18 cellular contexts compared by ENCODE assay signal in the genomic region with DNA sequence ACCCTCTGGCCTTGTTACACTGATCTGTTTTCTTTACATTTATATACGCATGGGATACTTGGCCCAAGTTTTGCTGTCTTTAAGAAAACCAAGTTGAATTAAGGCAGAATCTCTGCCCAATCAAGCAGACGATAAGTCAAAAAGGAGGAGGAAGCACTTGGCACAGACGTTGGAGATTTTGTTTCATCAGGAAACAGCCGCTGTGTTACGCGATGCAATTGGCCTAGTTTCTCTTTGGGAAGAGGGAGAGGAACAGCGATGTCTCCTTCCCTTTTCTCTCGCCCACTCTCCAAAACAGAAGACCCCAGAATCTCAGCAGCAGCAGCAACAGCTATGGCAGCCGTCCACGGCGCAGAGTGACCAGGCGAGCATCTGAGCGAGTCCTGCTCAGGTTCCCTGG. TPM values are rescaled to one million over a fixed set of nuclear protein-coding genes. Genes with fewer than 3 reads are reported as not detected.
DNase-seq lines count a peak whose midpoint lies in the region; ATAC-seq and TF ChIP-seq lines count a peak whose summit lies in the region.
"Had no signal": no experiment of that assay in that cellular context is flagged by ENCODE, and none has a peak within 500 bp of the region (broad histone marks: within the 10 kb centered on the region; RNA-seq: fewer than 3 reads in every experiment).

No MANE protein-coding gene starts in this region.

- H3K4me2 ChIP-seq in GM23338: no peak overlapping the region

- H3K9me3 Mint-ChIP-seq in GM23338: no peaks in the 10 kb centered on the region
- H3K9me3 Mint-ChIP-seq: stimulated activated naive B cell treated with anti-CD40 and anti-IgM and Interleukin-4, amounts not matched to agents 10 μg/mL and 1 μg/mL and 100 μg/mL, for 72 hours had no signal

- H3K36me3 ChIP-seq in GM23338 (ENCODE audit: insufficient read depth): no peaks in the 10 kb centered on the region
- peaks cover 21 to 36% of the 10 kb centered on the region in 2 donors for H3K36me3 ChIP-seq in ascending aorta
- H3K36me3 ChIP-seq in stomach: peaks cover 34 to 93% (median 63%) of the 10 kb centered on the region in 4 donors
- H3K36me3 ChIP-seq in right lobe of liver: peaks cover 0 to 23% (median 0%) of the 10 kb centered on the region in 4 donors
- H3K36me3 ChIP-seq in brain microvascular endothelial cell (replicated peaks): peaks cover 53% of the 10 kb centered on the region
- H3K36me3 ChIP-seq: neutrophil had no signal

- no peaks in the 10 kb centered on the region for H3K9me3 ChIP-seq in ascending aorta
- H3K9me3 ChIP-seq in stomach: no peaks in the 10 kb centered on the region
- H3K9me3 ChIP-seq in right lobe of liver: no peaks in the 10 kb centered on the region
- H3K9me3 ChIP-seq: neutrophil had no signal

- no peaks in the 10 kb centered on the region for H4K20me1 ChIP-seq in GM23338 (replicated peaks; ENCODE audit: insufficient read depth)

- DNase-seq in GM23338 (ENCODE audit: low spot score): no peak
- DNase-seq in ascending aorta (ENCODE audit: low spot score in 2 of 2): no peak
- DNase-seq in stomach: no peak
- no peak for DNase-seq in right lobe of liver
- DNase-seq in D341Med (ENCODE audit: low spot score): no peak
- DNase-seq in brain microvascular endothelial cell: no peak
- no peak for DNase-seq in activated CD8-positive, alpha-beta memory T cell treated with anti-CD3 and anti-CD28 coated beads for 24 hours
- DNase-seq: activated effector memory CD4-positive, alpha-beta T cell treated with Interleukin-2 at 50 U/mL for 16 hours; DMS 273 treated with DMSO at 0.1 percent for 48 hours; effector CD8-positive, alpha-beta T cell; mesendoderm; NCI-H526 treated with DMSO at 0.1 percent for 48 hours; stimulated activated naive B cell treated with anti-CD40 and anti-IgM and Interleukin-4, amounts not matched to agents 10 μg/mL and 1 μg/mL and 100 μg/mL, for 72 hours had no signal

- H3F3A ChIP-seq in GM23338 (replicated peaks; ENCODE audit: low read depth): no peaks in the 10 kb centered on the region

- no peaks in the 10 kb centered on the region for H3K27me3 ChIP-seq in GM23338 (ENCODE audit: insufficient read depth)
- no peaks in the 10 kb centered on the region for H3K27me3 ChIP-seq in ascending aorta
- H3K27me3 ChIP-seq in layer of hippocampus (ENCODE audit: control insufficient read depth, insufficient read depth, low read length): no peaks in the 10 kb centered on the region
- no peaks in the 10 kb centered on the region for H3K27me3 ChIP-seq in stomach
- no peaks in the 10 kb centered on the region for H3K27me3 ChIP-seq in right lobe of liver
- no peaks in the 10 kb centered on the region for H3K27me3 ChIP-seq in brain microvascular endothelial cell (replicated peaks)
- H3K27me3 ChIP-seq: neutrophil had no signal

- H3K4me3 Mint-ChIP-seq in GM23338: no peak overlapping the region
- H3K4me3 Mint-ChIP-seq: stimulated activated naive B cell treated with anti-CD40 and anti-IgM and Interleukin-4, amounts not matched to agents 10 μg/mL and 1 μg/mL and 100 μg/mL, for 72 hours had no signal

- 55 to 76% (median 70%) methylated on average over 13 of the region's 13 CpGs for WGBS in stomach, 5 donors
- WGBS in right lobe of liver (ENCODE audit: insufficient coverage, low coverage, low lambda C conversion rate, missing lambda C conversion rate): 45% methylated on average over 8 of the region's 13 CpGs

- H3K4me3 ChIP-seq in GM23338 (no peak overlapping the region), ascending aorta (no peak overlapping the region), stomach (no peak overlapping the region), right lobe of liver (no peak overlapping the region), brain microvascular endothelial cell (ENCODE audit: low read depth, low read length) (no peak overlapping the region)
- H3K4me3 ChIP-seq: skin epidermis had no signal

- H3K27me3 Mint-ChIP-seq in GM23338 (ENCODE audit: insufficient read depth, low read depth, poor library complexity): peaks cover 8% of the 10 kb centered on the region

- H3K36me3 Mint-ChIP-seq in GM23338 (ENCODE audit: low read depth): no peaks in the 10 kb centered on the region

- no peaks in the 10 kb centered on the region for H3K9me2 ChIP-seq in GM23338 (ENCODE audit: insufficient read depth)

- 0 out of 2 replicates have a peak, but pooled peaks cover 9% of the 10 kb centered on the region for H3K4me1 ChIP-seq in GM23338 (ENCODE audit: insufficient read depth)
- H3K4me1 ChIP-seq in ascending aorta: peaks cover 19 to 36% of the 10 kb centered on the region in 2 donors
- peaks cover 32 to 89% (median 50%) of the 10 kb centered on the region in 4 donors for H3K4me1 ChIP-seq in stomach
- H3K4me1 ChIP-seq in right lobe of liver: peaks cover 0 to 31% (median 6%) of the 10 kb centered on the region in 4 donors

- H3K27ac ChIP-seq in GM23338 (ENCODE audit: low read depth) (peak overlapping the region; percentile 63; the same call in 1 of the 2 replicates), ascending aorta (peak overlapping the region; percentile 51 to 60), layer of hippocampus (ENCODE audit: low read depth, low read length) (peak overlapping the region; percentile 79), stomach (peak overlapping the region in 4 of 5 donors; percentile 1 to 66 (median 46)), right lobe of liver (no peak overlapping the region), brain microvascular endothelial cell (no peak overlapping the region)
- H3K27ac ChIP-seq: neutrophil had no signal

- intact Hi-C loops in ascending aorta (cut with DNase I): no loop called here
- intact Hi-C loops in stomach (cut with DNase I; ENCODE audit: low total_unique reads): loop anchor here (10.0 kb wide), 3 partner anchors 92 to 312 kb away; no protein-coding TSS in a partner anchor
- intact Hi-C loops in right lobe of liver (cut with DNase I): loop anchor here (10.0 kb wide), 2 partner anchors 212 to 302 kb away; no protein-coding TSS in a partner anchor

- H2AFZ ChIP-seq in GM23338: no peak overlapping the region

- peaks cover 12% of the 10 kb centered on the region for H3K4me1 Mint-ChIP-seq in GM23338

- TF ChIP-seq CTCF in GM23338 (conservative IDR thresholded peaks at IDR 0.05; ENCODE audit: low read depth in 2 of 2) (no peak), ascending aorta (IDR thresholded peaks at IDR 0.05) (no peak), stomach (IDR thresholded peaks at IDR 0.05) (no peak), right lobe of liver (IDR thresholded peaks at IDR 0.05) (no peak), brain microvascular endothelial cell (IDR thresholded peaks at IDR 0.05; ENCODE audit: low read depth, low read length, missing control alignments) (no peak)

- no peak overlapping the region for H3K27ac Mint-ChIP-seq in GM23338
- H3K27ac Mint-ChIP-seq: stimulated activated naive B cell treated with anti-CD40 and anti-IgM and Interleukin-4, amounts not matched to agents 10 μg/mL and 1 μg/mL and 100 μg/mL, for 72 hours had no signal

- no peaks in the 10 kb centered on the region for H3K79me2 ChIP-seq in GM23338 (replicated peaks; ENCODE audit: insufficient read depth)

- no peak for ATAC-seq in GM23338
- ATAC-seq in right lobe of liver: no peak
- ATAC-seq: HepG2; stimulated activated naive B cell treated with anti-CD40 and anti-IgM and Interleukin-4, amounts not matched to agents 10 μg/mL and 1 μg/mL and 100 μg/mL, for 72 hours had no signal

- in situ Hi-C loops in brain microvascular endothelial cell (cut with HindIII; ENCODE audit: low pct_ligation_motif_present, low sequenced_read_pairs): loop anchor here (25.0 kb wide), 1 partner anchor 310 kb away; no protein-coding TSS in a partner anchor

- TF ChIP-seq POLR2A in stomach (IDR thresholded peaks at IDR 0.05) (no peak), right lobe of liver (IDR thresholded peaks at IDR 0.05) (no peak)

- no peak for TF ChIP-seq EP300 in stomach (IDR thresholded peaks at IDR 0.05)

TF ChIP-seq in GM23338, 12 proteins besides CTCF, POLR2A, EP300 and RAD21 (continues in another document):
- TF ChIP-seq POLR2AphosphoS5 (IDR thresholded peaks at IDR 0.05; ENCODE audit: low read depth): no peak
- TF ChIP-seq EZH2 (IDR thresholded peaks at IDR 0.05; ENCODE audit: low read depth, unreplicated experiment): no peak
- TF ChIP-seq ZNF331 (CRISPR knock-in tag; IDR thresholded peaks at IDR 0.05; ENCODE audit: low read depth): no peak

RNA-seq across cellular contexts. Expression of gene NAA20, which starts 20.2 kb away (rescaled TPM):
- 28.7 and 29.4 TPM in 2 replicates for total RNA-seq in GM23338 (2014; rRNA removed; shearing (Covaris generic))
- polyA plus RNA-seq in GM23338 (2016; fragmentation: Nextera tagmentation; extraction: Ambion mirVana) (117 and 127 TPM in 2 replicates), stomach (100 to 1,000 TPM in 1 of 3 donors, 10 to 100 TPM in 2; 90.0 to 114 (median 97.3) TPM)
- total RNA-seq in ascending aorta (2.7 TPM), stomach (10 to 100 TPM in 2 of 5 donors, 1 to 10 TPM in 2, not detected in 1; 7.1 to 46.8 (median 13.8) TPM), right lobe of liver (10 to 100 TPM; 34.0 to 48.0 (median 41.7) TPM)

RNA-seq across cellular contexts. Expression of gene CRNKL1, which starts 55.3 kb away (rescaled TPM):
- total RNA-seq in GM23338 (2014; rRNA removed; shearing (Covaris generic)): 24.2 and 25.9 TPM in 2 replicates
- 20.7 and 27.2 TPM in 2 replicates for polyA plus RNA-seq in GM23338 (2016; fragmentation: Nextera tagmentation; extraction: Ambion mirVana)
- 2.2 TPM for total RNA-seq in ascending aorta
- total RNA-seq in stomach: 10 to 100 TPM; 16.5 to 43.2 (median 32.9) TPM
- polyA plus RNA-seq in stomach: 10 to 100 TPM in 1 of 3 donors, 1 to 10 TPM in 2; 7.3 to 17.3 (median 9.9) TPM
- 10 to 100 TPM in 1 of 6 experiments, 1 to 10 TPM in 5; 5.5 to 13.2 (median 7.2) TPM for total RNA-seq in right lobe of liver

RNA-seq across cellular contexts. Expression of gene CFAP61, which starts 55.4 kb away (rescaled TPM):
- not detected in 2 replicates for total RNA-seq in GM23338 (2014; rRNA removed; shearing (Covaris generic))
- polyA plus RNA-seq in GM23338 (2016; fragmentation: Nextera tagmentation; extraction: Ambion mirVana): 0.21 TPM in 1 of 2 replicates, not detected in the other
- not detected for total RNA-seq in ascending aorta
- total RNA-seq in stomach: not detected
- not detected for polyA plus RNA-seq in stomach
- not detected for total RNA-seq in right lobe of liver
- total RNA-seq: astrocyte had no signal
- polyA plus RNA-seq: HepG2 had no signal

Comparison
In these comparisons a context has a peak if more than half of its experiments do, and no peak if none do; other contexts are left out.
1. H3K27ac ChIP-seq: peak in GM23338 (single experiment), ascending aorta (2 of 2), layer of hippocampus (single experiment) and stomach (4 of 5); none in right lobe of liver (0 of 3) and brain microvascular endothelial cell (single experiment).